Comparison of ENCODE assay signal across 1 cellular context in genomic region chr11:68066742-68067141, GRCh38.
TF ChIP-seq lines count a peak whose summit lies in the region.

No MANE protein-coding gene starts in this region.

TF ChIP-seq in HEK293, 187 proteins besides CTCF, POLR2A, EP300 and RAD21 (continued from another document):
- TF ChIP-seq ZNF148 (tag by site-specific recombination; IDR thresholded peaks at IDR 0.05; ENCODE audit: borderline replicate concordance): no peak
- TF ChIP-seq ZNF174 (tag by site-specific recombination; IDR thresholded peaks at IDR 0.05): no peak
- no peak for TF ChIP-seq ZBTB1 (tag by site-specific recombination; IDR thresholded peaks at IDR 0.05)
- no peak for TF ChIP-seq ZNF830 (tag by site-specific recombination; IDR thresholded peaks at IDR 0.05; ENCODE audit: low read depth)
